In the genomic region with DNA sequence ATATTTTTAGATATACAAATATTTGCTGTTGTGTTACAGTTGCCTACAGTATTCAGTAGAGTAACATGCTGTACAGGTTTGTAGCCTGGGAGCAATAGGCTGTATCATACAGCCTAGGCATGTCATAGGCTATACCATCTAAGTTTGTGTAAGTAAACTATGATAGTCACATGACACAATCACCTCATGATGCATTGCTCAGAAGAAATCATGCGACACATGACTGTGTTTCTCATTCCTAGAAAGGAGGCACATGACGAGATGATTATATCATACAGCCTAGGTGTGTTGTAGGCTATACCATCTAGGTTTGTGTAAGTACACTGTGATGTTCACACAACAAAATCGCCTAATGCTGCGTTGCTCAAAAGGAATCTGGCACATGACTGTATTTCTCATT, we compare ENCODE assay signal across 2 cellular contexts.
TF ChIP-seq lines count a peak whose summit lies in the region.

No MANE protein-coding gene starts in this region.

TF ChIP-seq in IMR-90, 13 proteins besides CTCF, POLR2A, EP300 and RAD21:
- TF ChIP-seq, protein P1, sequence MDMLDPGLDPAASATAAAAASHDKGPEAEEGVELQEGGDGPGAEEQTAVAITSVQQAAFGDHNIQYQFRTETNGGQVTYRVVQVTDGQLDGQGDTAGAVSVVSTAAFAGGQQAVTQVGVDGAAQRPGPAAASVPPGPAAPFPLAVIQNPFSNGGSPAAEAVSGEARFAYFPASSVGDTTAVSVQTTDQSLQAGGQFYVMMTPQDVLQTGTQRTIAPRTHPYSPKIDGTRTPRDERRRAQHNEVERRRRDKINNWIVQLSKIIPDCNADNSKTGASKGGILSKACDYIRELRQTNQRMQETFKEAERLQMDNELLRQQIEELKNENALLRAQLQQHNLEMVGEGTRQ (IDR thresholded peaks at IDR 0.05; ENCODE audit: low read depth, low read length): 0 out of 2 replicates have a peak, but pooled peaks have one; percentile 19
- TF ChIP-seq MAZ (IDR thresholded peaks at IDR 0.05; ENCODE audit: borderline replicate concordance, low read depth, low read length) (no peak), BHLHE40 (IDR thresholded peaks at IDR 0.05; ENCODE audit: low read depth, low read length) (no peak), SMC3 (IDR thresholded peaks at IDR 0.05; ENCODE audit: low read depth, low read length) (no peak)

TF ChIP-seq in GM12878, 131 proteins besides CTCF, POLR2A, EP300 and RAD21:
- no peak for TF ChIP-seq BRCA1 (IDR thresholded peaks at IDR 0.05; ENCODE audit: low read depth, low read length)
- TF ChIP-seq, protein P2, sequence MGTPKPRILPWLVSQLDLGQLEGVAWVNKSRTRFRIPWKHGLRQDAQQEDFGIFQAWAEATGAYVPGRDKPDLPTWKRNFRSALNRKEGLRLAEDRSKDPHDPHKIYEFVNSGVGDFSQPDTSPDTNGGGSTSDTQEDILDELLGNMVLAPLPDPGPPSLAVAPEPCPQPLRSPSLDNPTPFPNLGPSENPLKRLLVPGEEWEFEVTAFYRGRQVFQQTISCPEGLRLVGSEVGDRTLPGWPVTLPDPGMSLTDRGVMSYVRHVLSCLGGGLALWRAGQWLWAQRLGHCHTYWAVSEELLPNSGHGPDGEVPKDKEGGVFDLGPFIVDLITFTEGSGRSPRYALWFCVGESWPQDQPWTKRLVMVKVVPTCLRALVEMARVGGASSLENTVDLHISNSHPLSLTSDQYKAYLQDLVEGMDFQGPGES (IDR thresholded peaks at IDR 0.05): no peak
- TF ChIP-seq IRF4 (IDR thresholded peaks at IDR 0.05; ENCODE audit: low read depth, low read length): no peak
- no peak for TF ChIP-seq ZNF622 (IDR thresholded peaks at IDR 0.05)
- TF ChIP-seq POLR2AphosphoS2 (IDR thresholded peaks at IDR 0.05; ENCODE audit: low read depth, low read length): no peak
- TF ChIP-seq GATAD2B (conservative IDR thresholded peaks at IDR 0.05; ENCODE audit: low read depth): no peak
TF ChIP-seq in GM12878: peak in this region for 0.
